Comparison of ENCODE assay signal across 13 cellular contexts in the genomic region with DNA sequence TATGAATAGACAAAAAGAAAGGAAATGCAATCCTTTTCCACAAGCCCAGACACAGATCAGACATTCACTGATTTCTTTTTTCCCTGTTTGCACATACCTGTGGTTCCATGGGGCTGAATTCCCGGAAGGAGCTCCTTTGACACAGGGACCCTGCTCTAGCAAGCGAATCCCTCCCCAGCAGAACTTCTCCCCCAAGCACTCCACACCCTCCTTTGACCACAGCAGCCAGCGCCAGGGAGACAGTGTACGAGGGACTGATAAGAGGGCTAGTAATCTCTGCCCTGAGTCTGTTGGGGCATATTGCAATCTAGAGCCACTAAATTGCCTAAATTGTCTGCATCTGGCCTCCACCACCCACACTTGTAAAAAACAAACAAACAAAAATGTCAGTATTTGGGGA.
"Had no signal": no experiment of that assay in that cellular context is flagged by ENCODE, and none has a peak within 500 bp of the region (broad histone marks: within the 10 kb centered on the region; RNA-seq: fewer than 3 reads in every experiment).

No MANE protein-coding gene starts in this region.

- H3K4me3 ChIP-seq: dorsolateral prefrontal cortex, gastroesophageal sphincter, pancreas, right atrium auricular region, thyroid gland, vagina had no signal

- H3K9me3 Mint-ChIP-seq: activated CD4-positive, alpha-beta memory T cell treated with anti-CD3 and anti-CD28 coated beads, Interleukin-2, amount 10 ng/mL, durations not matched to agents 7 days and 5 days; activated naive CD8-positive, alpha-beta T cell treated with anti-CD3 and anti-CD28 coated beads, Interleukin-2, amount 10 ng/mL, durations not matched to agents 7 days and 5 days had no signal

- H3K27ac Mint-ChIP-seq: activated CD4-positive, alpha-beta memory T cell treated with anti-CD3 and anti-CD28 coated beads, Interleukin-2, amount 10 ng/mL, durations not matched to agents 7 days and 5 days; activated naive CD8-positive, alpha-beta T cell treated with anti-CD3 and anti-CD28 coated beads, Interleukin-2, amount 10 ng/mL, durations not matched to agents 7 days and 5 days; mesothelial cell of epicardium; stimulated activated effector memory CD8-positive, alpha-beta T cell treated with anti-CD3 and anti-CD28 coated beads, Interleukin-12 subunit alpha, Interleukin-12 subunit beta, amount 100 ng/mL, for 72 hours had no signal

- H3K27me3 ChIP-seq: gastroesophageal sphincter, right atrium auricular region, thyroid gland, vagina had no signal

- FAIRE-seq: pancreas had no signal

- H3K4me3 Mint-ChIP-seq: activated CD4-positive, alpha-beta memory T cell treated with anti-CD3 and anti-CD28 coated beads, Interleukin-2, amount 10 ng/mL, durations not matched to agents 7 days and 5 days; activated naive CD8-positive, alpha-beta T cell treated with anti-CD3 and anti-CD28 coated beads, Interleukin-2, amount 10 ng/mL, durations not matched to agents 7 days and 5 days; mesothelial cell of epicardium; stimulated activated effector memory CD8-positive, alpha-beta T cell treated with anti-CD3 and anti-CD28 coated beads, Interleukin-12 subunit alpha, Interleukin-12 subunit beta, amount 100 ng/mL, for 72 hours had no signal

- DNase-seq: activated CD4-positive, alpha-beta memory T cell treated with anti-CD3 and anti-CD28 coated beads, Interleukin-2, amount 10 ng/mL, durations not matched to agents 7 days and 5 days; activated CD4-positive, alpha-beta T cell treated with anti-CD3 and anti-CD28 coated beads for 1 hour; activated naive CD8-positive, alpha-beta T cell treated with anti-CD3 and anti-CD28 coated beads, Interleukin-2, amount 10 ng/mL, durations not matched to agents 7 days and 5 days; anterior cingulate cortex; dorsolateral prefrontal cortex; kidney glomerular epithelial cell; pancreas; thyroid gland had no signal

- H3K4me1 Mint-ChIP-seq: activated CD4-positive, alpha-beta memory T cell treated with anti-CD3 and anti-CD28 coated beads, Interleukin-2, amount 10 ng/mL, durations not matched to agents 7 days and 5 days; activated naive CD8-positive, alpha-beta T cell treated with anti-CD3 and anti-CD28 coated beads, Interleukin-2, amount 10 ng/mL, durations not matched to agents 7 days and 5 days; mesothelial cell of epicardium; stimulated activated effector memory CD8-positive, alpha-beta T cell treated with anti-CD3 and anti-CD28 coated beads, Interleukin-12 subunit alpha, Interleukin-12 subunit beta, amount 100 ng/mL, for 72 hours had no signal

- H3K36me3 Mint-ChIP-seq: activated naive CD8-positive, alpha-beta T cell treated with anti-CD3 and anti-CD28 coated beads, Interleukin-2, amount 10 ng/mL, durations not matched to agents 7 days and 5 days; stimulated activated effector memory CD8-positive, alpha-beta T cell treated with anti-CD3 and anti-CD28 coated beads, Interleukin-12 subunit alpha, Interleukin-12 subunit beta, amount 100 ng/mL, for 72 hours had no signal

- H3K4me1 ChIP-seq: gastroesophageal sphincter, pancreas, right atrium auricular region, thyroid gland, vagina had no signal

- H3K27me3 Mint-ChIP-seq: activated CD4-positive, alpha-beta memory T cell treated with anti-CD3 and anti-CD28 coated beads, Interleukin-2, amount 10 ng/mL, durations not matched to agents 7 days and 5 days had no signal

- H3K27ac ChIP-seq: dorsolateral prefrontal cortex, gastroesophageal sphincter, pancreas, right atrium auricular region, thyroid gland, vagina had no signal

- H3K36me3 ChIP-seq: gastroesophageal sphincter, pancreas, right atrium auricular region, thyroid gland, vagina had no signal
